8 cellular contexts compared by ENCODE assay signal in the genomic region with DNA sequence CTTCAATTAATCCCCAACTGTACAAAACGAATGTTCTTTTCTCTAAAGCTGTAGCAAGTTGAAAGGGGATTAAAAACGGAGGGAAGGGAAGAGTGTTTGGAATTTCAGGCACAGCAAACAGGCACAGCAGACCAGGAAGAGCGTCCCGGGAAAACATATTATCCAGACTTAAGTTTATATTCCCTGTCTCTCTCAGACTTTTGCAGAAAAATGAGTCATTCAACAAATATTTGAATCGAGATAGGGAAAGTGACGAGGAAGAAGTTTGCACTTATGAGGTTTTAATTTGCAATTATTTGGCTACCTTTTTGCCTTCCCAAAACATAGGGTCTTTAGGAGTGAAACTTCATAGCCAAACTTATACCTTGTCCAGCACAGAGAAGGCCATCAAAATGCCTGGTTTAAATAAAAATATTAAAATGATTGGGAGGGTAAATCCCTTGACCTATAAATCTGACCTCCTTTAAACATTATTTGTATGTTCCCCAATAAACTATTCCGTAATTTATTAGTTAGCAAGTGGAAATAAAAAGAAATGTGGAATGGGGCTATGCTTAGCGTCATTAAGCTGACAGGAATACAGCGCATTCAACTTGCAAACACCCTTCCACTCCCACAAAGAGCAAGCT. TPM values are rescaled to one million over a fixed set of nuclear protein-coding genes. Genes with fewer than 3 reads are reported as not detected.
A peak's percentile ranks its signal among the peaks of the same experiment; 100 is the strongest.
DNase-seq lines count a peak whose midpoint lies in the region; ATAC-seq and TF ChIP-seq lines count a peak whose summit lies in the region.

No MANE protein-coding gene starts in this region.

- no peak for TF ChIP-seq CTCF in spleen (IDR thresholded peaks at IDR 0.05 in 8 of 11, conservative IDR thresholded peaks at IDR 0.05 in 3 of 11)

- no peak for DNase-seq in T-helper 1 cell
- DNase-seq in activated T-helper 1 cell treated with anti-CD3 and anti-CD28 coated beads, Interleukin-12 subunit alpha, Interleukin-12 subunit beta, Interleukin-2, Interleukin-4 antibody, amounts not matched to agents 30 ng/mL and 10 ng/mL and 1 ng/mL, durations not matched to agents 14 hours and 24 hours and 36 hours (ENCODE audit: low spot score): no peak
- DNase-seq in left cardiac atrium: no peak
- no peak for DNase-seq in spleen
- DNase-seq in anterior cingulate cortex (lab: John Stamatoyannopoulos, UW): no peak
- DNase-seq in mesenteric fat pad (ENCODE audit: low spot score): no peak

- no peak for TF ChIP-seq POLR2A in spleen (IDR thresholded peaks at IDR 0.05)

- no peaks in the 10 kb centered on the region for H3K27me3 ChIP-seq in spleen (replicated peaks in 1 of 7)

- H3K4me3 Mint-ChIP-seq in T-helper 1 cell treated with Interleukin-12 subunit alpha and Interleukin-12 subunit beta and Interleukin-4 antibody, amounts not matched to agents 30 μg/mL and 1 μg/mL, for 36 hours: peak overlapping the region; percentile 81
- peak overlapping the region; percentile 90 for H3K4me3 Mint-ChIP-seq in activated T-helper 1 cell treated with anti-CD3 and anti-CD28 coated beads, Interleukin-12 subunit alpha, Interleukin-12 subunit beta, Interleukin-2, Interleukin-4 antibody, amounts not matched to agents 30 ng/mL and 10 ng/mL and 1 ng/mL, durations not matched to agents 14 hours and 24 hours and 36 hours

- H3K4me1 Mint-ChIP-seq in T-helper 1 cell treated with Interleukin-12 subunit alpha and Interleukin-12 subunit beta and Interleukin-4 antibody, amounts not matched to agents 30 μg/mL and 1 μg/mL, for 36 hours (ENCODE audit: low read depth): peaks cover 19% of the 10 kb centered on the region
- peaks cover 25% of the 10 kb centered on the region for H3K4me1 Mint-ChIP-seq in activated T-helper 1 cell treated with anti-CD3 and anti-CD28 coated beads, Interleukin-12 subunit alpha, Interleukin-12 subunit beta, Interleukin-2, Interleukin-4 antibody, amounts not matched to agents 30 ng/mL and 10 ng/mL and 1 ng/mL, durations not matched to agents 14 hours and 24 hours and 36 hours (ENCODE audit: low read depth)

- peak; percentile 79 for ATAC-seq in HG03159 (IDR thresholded peaks at IDR 0.05; ENCODE audit: unreplicated experiment)
- ATAC-seq in left cardiac atrium: peak; percentile 97 to 98

- H3K27ac ChIP-seq in spleen: peak overlapping the region; percentile 92 to 96 (median 94)

- no peaks in the 10 kb centered on the region for H3K9me3 Mint-ChIP-seq in T-helper 1 cell treated with Interleukin-12 subunit alpha and Interleukin-12 subunit beta and Interleukin-4 antibody, amounts not matched to agents 30 μg/mL and 1 μg/mL, for 36 hours
- H3K9me3 Mint-ChIP-seq in activated T-helper 1 cell treated with anti-CD3 and anti-CD28 coated beads, Interleukin-12 subunit alpha, Interleukin-12 subunit beta, Interleukin-2, Interleukin-4 antibody, amounts not matched to agents 30 ng/mL and 10 ng/mL and 1 ng/mL, durations not matched to agents 14 hours and 24 hours and 36 hours: no peaks in the 10 kb centered on the region

- H3K27me3 Mint-ChIP-seq in T-helper 1 cell treated with Interleukin-12 subunit alpha and Interleukin-12 subunit beta and Interleukin-4 antibody, amounts not matched to agents 30 μg/mL and 1 μg/mL, for 36 hours (ENCODE audit: low read depth): peaks cover under 1% of the 10 kb centered on the region
- H3K27me3 Mint-ChIP-seq in activated T-helper 1 cell treated with anti-CD3 and anti-CD28 coated beads, Interleukin-12 subunit alpha, Interleukin-12 subunit beta, Interleukin-2, Interleukin-4 antibody, amounts not matched to agents 30 ng/mL and 10 ng/mL and 1 ng/mL, durations not matched to agents 14 hours and 24 hours and 36 hours (ENCODE audit: insufficient read depth): peaks cover 4% of the 10 kb centered on the region

- intact Hi-C loops in activated T-helper 1 cell treated with anti-CD3 and anti-CD28 coated beads, Interleukin-12 subunit alpha, Interleukin-12 subunit beta, Interleukin-2, Interleukin-4 antibody, amounts not matched to agents 30 ng/mL and 10 ng/mL and 1 ng/mL, durations not matched to agents 14 hours and 24 hours and 36 hours (cut with micrococcal nuclease): loop anchor here (1.0 to 5.0 kb wide), 7 partner anchors 16 to 1043 kb away; a partner anchor contains a TSS
- intact Hi-C loops in left cardiac atrium (cut with DNase I): loop anchor here in 1 of 2 donors (5.0 kb wide), 1 partner anchor 41 kb away; no protein-coding TSS in a partner anchor
- intact Hi-C loops in spleen (cut with DNase I; ENCODE audit: low total_unique reads): no loop called here

- peaks cover 0 to 20% (median 14%) of the 10 kb centered on the region in 6 donors for H3K4me1 ChIP-seq in spleen

- no peaks in the 10 kb centered on the region for H3K9me3 ChIP-seq in spleen

- H3K4me3 ChIP-seq in spleen: peak overlapping the region in 4 of 8 donors; percentile 26 to 74 (median 42)

- H3K36me3 Mint-ChIP-seq in T-helper 1 cell treated with Interleukin-12 subunit alpha and Interleukin-12 subunit beta and Interleukin-4 antibody, amounts not matched to agents 30 μg/mL and 1 μg/mL, for 36 hours (ENCODE audit: low read depth): no peaks in the 10 kb centered on the region
- no peaks in the 10 kb centered on the region for H3K36me3 Mint-ChIP-seq in activated T-helper 1 cell treated with anti-CD3 and anti-CD28 coated beads, Interleukin-12 subunit alpha, Interleukin-12 subunit beta, Interleukin-2, Interleukin-4 antibody, amounts not matched to agents 30 ng/mL and 10 ng/mL and 1 ng/mL, durations not matched to agents 14 hours and 24 hours and 36 hours (ENCODE audit: low read depth)

- peak overlapping the region; percentile 94 for H3K27ac Mint-ChIP-seq in T-helper 1 cell treated with Interleukin-12 subunit alpha and Interleukin-12 subunit beta and Interleukin-4 antibody, amounts not matched to agents 30 μg/mL and 1 μg/mL, for 36 hours
- H3K27ac Mint-ChIP-seq in activated T-helper 1 cell treated with anti-CD3 and anti-CD28 coated beads, Interleukin-12 subunit alpha, Interleukin-12 subunit beta, Interleukin-2, Interleukin-4 antibody, amounts not matched to agents 30 ng/mL and 10 ng/mL and 1 ng/mL, durations not matched to agents 14 hours and 24 hours and 36 hours: peak overlapping the region; percentile 99

- no peaks in the 10 kb centered on the region for H3K36me3 ChIP-seq in spleen

- 28 to 46% (median 43%) methylated on average over 9 of the region's 9 CpGs for WGBS in spleen, 5 donors

RNA-seq across cellular contexts. Expression of a gene that starts 16.0 kb away (rescaled TPM):
- total RNA-seq in activated T-helper 1 cell treated with anti-CD3 and anti-CD28 coated beads, Interleukin-12 subunit alpha, Interleukin-12 subunit beta, Interleukin-2, Interleukin-4 antibody, amounts not matched to agents 30 ng/mL and 10 ng/mL and 1 ng/mL, durations not matched to agents 14 hours and 24 hours and 36 hours: 0.13 and 0.37 TPM in 2 replicates
- 1 to 10 TPM; 6.0 to 8.8 TPM for total RNA-seq in left cardiac atrium
- total RNA-seq in spleen: 10 to 100 TPM; 12.4 to 30.3 (median 19.0) TPM
- polyA plus RNA-seq in spleen: 1 to 10 TPM; 2.4 to 3.5 (median 2.8) TPM
- 13.5 TPM for total RNA-seq in mesenteric fat pad
